Comparison of ENCODE assay signal across 8 cellular contexts in genomic region chr19:48511800-48512503, GRCh38.
A peak's percentile ranks its signal among the peaks of the same experiment; 100 is the strongest.
DNase-seq lines count a peak whose midpoint lies in the region; ATAC-seq and TF ChIP-seq lines count a peak whose summit lies in the region.

TSS of gene LMTK3 (minus strand) at chr19:48511835. CDS start at chr19:48511576, 259 bp downstream.

- H3K27ac ChIP-seq in skin epidermis = peak within 1 kb of the TSS in 3 of 21 experiments; percentile 27 to 42 (median 30)

- DNase-seq in GM10248 (ENCODE audit: extremely low spot score) (peak; percentile 65), NCI-H510A treated with DMSO at 0.1 percent for 48 hours (lab: John Stamatoyannopoulos, UW) (peak; percentile 36), activated T-cell treated with anti-CD3 and anti-CD28 coated beads for 24 hours (ENCODE audit: low read depth) (peak; percentile 66), fibroblast of pulmonary artery (ENCODE audit: low read depth) (peak; percentile 42), SIG-M5 (lab: John Stamatoyannopoulos, UW) (no peak)

- H3K4me3 ChIP-seq in fibroblast of pulmonary artery (replicated peaks; ENCODE audit: low read depth, low read length) (peak within 1 kb of the TSS; percentile 14), skin epidermis (peak within 1 kb of the TSS in 4 of 7 experiments; percentile 9 to 30 (median 20))

- ATAC-seq in GM18907 (IDR thresholded peaks at IDR 0.05; ENCODE audit: unreplicated experiment) (no peak), HG03442 (IDR thresholded peaks at IDR 0.05; ENCODE audit: unreplicated experiment) (no peak)

- POLR2A ChIA-PET in GM10248 (lab: Yijun Ruan, JAX) = no interaction called here

- TF ChIP-seq CTCF in GM10248 (IDR thresholded peaks at IDR 0.05; ENCODE audit: control extremely low read depth, extremely low read depth, low read depth, missing control alignments) (no peak), fibroblast of pulmonary artery (IDR thresholded peaks at IDR 0.05; ENCODE audit: low read length, missing control alignments) (no peak)

- CTCF ChIA-PET in GM10248 (lab: Yijun Ruan, JAX) = interaction anchor here (1.1 kb wide), 1 partner anchor 72 kb away, joined by 3 read pairs; no protein-coding TSS in a partner anchor
